ENCODE assay signal across 9 cellular contexts in the genomic region with DNA sequence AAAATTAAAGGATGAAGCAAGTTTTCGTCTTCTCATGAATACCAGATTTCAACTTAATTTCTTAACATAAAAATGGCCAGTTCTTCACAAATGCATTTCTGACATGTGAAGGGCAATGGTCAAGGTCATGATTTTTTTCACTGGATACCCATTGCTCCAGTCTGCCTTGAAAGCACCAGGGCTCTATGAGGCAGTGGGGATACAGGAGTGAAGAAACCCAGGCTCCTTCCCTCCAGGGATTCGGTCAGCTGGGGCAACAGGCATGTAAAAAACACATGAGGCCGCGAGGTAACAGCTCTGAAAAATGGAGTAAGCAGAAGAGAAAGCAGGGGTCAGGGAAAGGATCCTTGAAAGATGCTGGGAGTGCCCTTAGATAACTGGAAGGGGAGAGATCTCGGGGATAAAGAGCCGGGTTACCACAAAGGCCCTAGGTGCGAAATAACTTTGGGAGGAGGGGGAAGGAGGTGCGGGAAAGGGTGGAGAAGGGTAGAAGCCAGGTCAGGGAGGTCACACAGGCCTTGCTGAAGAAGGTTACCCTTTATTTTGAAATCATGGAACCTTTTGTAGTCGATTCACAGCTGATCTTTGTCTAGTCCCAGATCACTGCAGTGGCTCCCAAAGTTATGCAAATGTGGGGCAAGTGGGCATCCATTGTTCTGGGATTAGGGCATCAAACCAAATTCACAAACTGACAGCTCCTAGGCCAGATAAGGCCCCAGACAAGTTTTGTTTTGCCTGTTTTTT. TPM values are rescaled to one million over a fixed set of nuclear protein-coding genes. Genes with fewer than 3 reads are reported as not detected.
A peak's percentile ranks its signal among the peaks of the same experiment; 100 is the strongest.
DNase-seq lines count a peak whose midpoint lies in the region; ATAC-seq and TF ChIP-seq lines count a peak whose summit lies in the region.
"Had no signal": no experiment of that assay in that cellular context is flagged by ENCODE, and none has a peak within 500 bp of the region (broad histone marks: within the 10 kb centered on the region; RNA-seq: fewer than 3 reads in every experiment).

No MANE protein-coding gene starts in this region.

- H3K27ac Mint-ChIP-seq in activated naive CD4-positive, alpha-beta T cell treated with anti-CD3 and anti-CD28 coated beads, Interleukin-2, amount 50 U/mL, for 24 hours: peak overlapping the region; percentile 75

- H3K27ac ChIP-seq in breast epithelium (peak overlapping the region; percentile 97 to 99), mesodermal cell (ENCODE audit: low read depth, low read length, severe bottlenecking) (peak overlapping the region; percentile 99), transverse colon (peak overlapping the region; percentile 91 to 94 (median 94))

- H3K4me3 ChIP-seq in breast epithelium: no peak overlapping the region
- no peak overlapping the region for H3K4me3 ChIP-seq in mesodermal cell (ENCODE audit: extremely low read depth, insufficient read depth, low read length, poor library complexity, severe bottlenecking)
- H3K4me3 ChIP-seq in transverse colon: no peak overlapping the region

- peak overlapping the region; percentile 96 for H3K4me3 Mint-ChIP-seq in activated naive CD4-positive, alpha-beta T cell treated with anti-CD3 and anti-CD28 coated beads, Interleukin-2, amount 50 U/mL, for 24 hours

- H3K36me3 ChIP-seq in breast epithelium (no peaks in the 10 kb centered on the region), mesodermal cell (ENCODE audit: control insufficient read depth, insufficient read depth, low read length) (no peaks in the 10 kb centered on the region), transverse colon (no peaks in the 10 kb centered on the region)

- peaks cover 29% of the 10 kb centered on the region for H3K27me3 Mint-ChIP-seq in activated naive CD4-positive, alpha-beta T cell treated with anti-CD3 and anti-CD28 coated beads, Interleukin-2, amount 50 U/mL, for 24 hours

- no peaks in the 10 kb centered on the region for H3K27me3 ChIP-seq in breast epithelium
- H3K27me3 ChIP-seq in transverse colon: no peaks in the 10 kb centered on the region

- H3K4me1 ChIP-seq in breast epithelium (peaks cover 0 to 3% of the 10 kb centered on the region in 2 donors), mesodermal cell (ENCODE audit: control insufficient read depth, insufficient read depth, low read length, poor library complexity, severe bottlenecking) (peaks cover 16% of the 10 kb centered on the region), transverse colon (peaks cover 0 to 25% (median 7%) of the 10 kb centered on the region in 4 donors)

- WGBS in mesodermal cell (ENCODE audit: insufficient coverage in 2 of 2), 2 experiments: 2 to 9% methylated on average over 8 of the region's 9 CpGs
- WGBS in transverse colon (ENCODE audit: low coverage in 1 of 2), 2 donors: 90 to 94% methylated on average over 9 of the region's 9 CpGs

- no peak for TF ChIP-seq POLR2A in breast epithelium (IDR thresholded peaks at IDR 0.05)
- no peak for TF ChIP-seq POLR2A in transverse colon (IDR thresholded peaks at IDR 0.05)

- H3K9me3 ChIP-seq in breast epithelium (no peaks in the 10 kb centered on the region), mesodermal cell (ENCODE audit: control insufficient read depth, low read length) (no peaks in the 10 kb centered on the region), transverse colon (no peaks in the 10 kb centered on the region)

- ATAC-seq in GM19397 (IDR thresholded peaks at IDR 0.05; ENCODE audit: unreplicated experiment) (no peak), sciatic nerve (no peak)

- in situ Hi-C loops in transverse colon (cut with MboI; ENCODE audit: low pct_ligation_motif_present in 1 of 4, low pct_unique_long_range_greater_than_20kb in 1 of 4, low sequenced_read_pairs in 3 of 4): loop anchor here in 2 of 4 donors (25.0 kb wide), 1 partner anchor 175 kb away; no protein-coding TSS in a partner anchor

- no peak for DNase-seq in activated naive CD4-positive, alpha-beta T cell treated with anti-CD3 and anti-CD28 coated beads, Interleukin-2, amount 50 U/mL, for 16 hours
- DNase-seq in breast epithelium (ENCODE audit: low spot score in 2 of 2) (no peak), transverse colon (no peak), NCI-H526 (lab: John Stamatoyannopoulos, UW) (no peak), sciatic nerve (ENCODE audit: low spot score) (no peak)
- DNase-seq: midbrain had no signal

- no peak for TF ChIP-seq EP300 in transverse colon (IDR thresholded peaks at IDR 0.05; ENCODE audit: low read depth)

- H3K4me1 Mint-ChIP-seq in activated naive CD4-positive, alpha-beta T cell treated with anti-CD3 and anti-CD28 coated beads, Interleukin-2, amount 50 U/mL, for 24 hours: peaks cover 16% of the 10 kb centered on the region

- H3K9me3 Mint-ChIP-seq in activated naive CD4-positive, alpha-beta T cell treated with anti-CD3 and anti-CD28 coated beads, Interleukin-2, amount 50 U/mL, for 24 hours: no peaks in the 10 kb centered on the region

- TF ChIP-seq CTCF in breast epithelium (IDR thresholded peaks at IDR 0.05): no peak
- no peak for TF ChIP-seq CTCF in transverse colon (IDR thresholded peaks at IDR 0.05)

- intact Hi-C loops in breast epithelium (cut with DNase I; ENCODE audit: low total_unique reads): loop anchor here (10.0 kb wide), 1 partner anchor 133 kb away; no protein-coding TSS in a partner anchor
- intact Hi-C loops in transverse colon (cut with DNase I; ENCODE audit: low total_unique reads): no loop called here
- intact Hi-C loops in sciatic nerve (cut with DNase I): loop anchor here (10.0 kb wide), 1 partner anchor 143 kb away; no protein-coding TSS in a partner anchor

- no peaks in the 10 kb centered on the region for H3K36me3 Mint-ChIP-seq in activated naive CD4-positive, alpha-beta T cell treated with anti-CD3 and anti-CD28 coated beads, Interleukin-2, amount 50 U/mL, for 24 hours

RNA-seq across cellular contexts. Expression of a gene that starts 5.2 kb away (rescaled TPM):
- total RNA-seq in breast epithelium: 10 to 100 TPM; 14.6 to 25.2 (median 25.2) TPM
- 76.9 TPM for polyA plus RNA-seq in mesodermal cell (2013, experiment 1 of 2)
- 65.3 TPM for polyA plus RNA-seq in mesodermal cell (2013, experiment 2 of 2)
- 10 to 100 TPM in 3 of 4 donors, 1 to 10 TPM in 1; 8.4 to 34.8 (median 29.7) TPM for total RNA-seq in transverse colon
- 64.7 TPM for total RNA-seq in sciatic nerve
